ENCODE assay signal across 19 cellular contexts in the genomic region with DNA sequence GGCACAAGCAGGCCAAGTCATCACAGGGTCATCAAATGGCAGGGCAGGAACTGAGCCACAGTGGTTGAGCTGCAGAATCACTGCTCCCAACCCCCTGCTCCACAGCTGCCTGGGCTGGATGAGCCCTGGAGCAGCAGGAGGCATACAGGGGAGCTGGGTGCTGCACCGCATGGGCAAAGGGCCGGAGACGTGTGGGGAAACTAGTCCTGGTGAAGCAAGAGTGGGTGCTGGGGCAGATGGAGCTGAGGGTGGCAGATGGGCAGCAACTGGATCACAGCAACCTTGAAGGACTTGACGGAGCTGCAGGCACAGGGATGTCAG. TPM values are rescaled to one million over a fixed set of nuclear protein-coding genes. Genes with fewer than 3 reads are reported as not detected.
A peak's percentile ranks its signal among the peaks of the same experiment; 100 is the strongest.
DNase-seq lines count a peak whose midpoint lies in the region; ATAC-seq and FAIRE-seq lines count a peak whose summit lies in the region.
"Had no signal": no experiment of that assay in that cellular context is flagged by ENCODE, and none has a peak within 500 bp of the region (broad histone marks: within the 10 kb centered on the region; RNA-seq: fewer than 3 reads in every experiment).

No MANE protein-coding gene starts in this region.

- H3K4me3 Mint-ChIP-seq in T-helper 17 cell: peak overlapping the region; percentile 50
- H3K4me3 Mint-ChIP-seq: CD4-positive, CD25-positive, alpha-beta regulatory T cell had no signal

- FAIRE-seq in islet of Langerhans (lab: Jason Lieb, UNC): peak; percentile 38
- FAIRE-seq: A549, G401.6, GM19239 had no signal

- DNase-seq in NCI-H82 (lab: John Stamatoyannopoulos, UW) (peak; percentile 7), NCI-H82 treated with DMSO at 0.1 percent for 48 hours (lab: John Stamatoyannopoulos, UW; ENCODE audit: unreplicated experiment) (no peak), AG20443 (ENCODE audit: low spot score) (peak; percentile 7), T-helper 17 cell (no peak), DMS53 treated with DMSO at 0.1 percent for 48 hours (lab: John Stamatoyannopoulos, UW; ENCODE audit: unreplicated experiment) (no peak), NCI-H2171 treated with DMSO at 0.1 percent for 48 hours (lab: John Stamatoyannopoulos, UW) (no peak)
- DNase-seq: CD4-positive, CD25-positive, alpha-beta regulatory T cell; DMS79 treated with DMSO at 0.1 percent for 48 hours; GM23248; NCI-H1417; NCI-H1930; NCI-H2171; NCI-H510A treated with DMSO at 0.1 percent for 48 hours; PC-9 had no signal

- H3K27me3 Mint-ChIP-seq in T-helper 17 cell: no peaks in the 10 kb centered on the region

- H3K36me3 Mint-ChIP-seq in T-helper 17 cell (ENCODE audit: low read depth): no peaks in the 10 kb centered on the region
- H3K36me3 Mint-ChIP-seq: CD4-positive, CD25-positive, alpha-beta regulatory T cell had no signal

- no peak overlapping the region for H3K27ac Mint-ChIP-seq in T-helper 17 cell

- no peak for ATAC-seq in T-helper 17 cell
- no peak for ATAC-seq in HG02973 (IDR thresholded peaks at IDR 0.05; ENCODE audit: unreplicated experiment)

- H3K9me3 ChIP-seq in T-helper 17 cell (ENCODE audit: control insufficient read depth, low read length, poor library complexity, severe bottlenecking): no peaks in the 10 kb centered on the region
- H3K9me3 ChIP-seq: A549 had no signal

- H3K4me1 Mint-ChIP-seq in T-helper 17 cell: peaks cover 24% of the 10 kb centered on the region

RNA-seq across cellular contexts. Expression of a gene that starts 16.0 kb away (rescaled TPM):
- total RNA-seq in T-helper 17 cell: 100 to 1,000 TPM; 114 to 120 TPM

Comparison
In these comparisons a context has a peak if more than half of its experiments do, and no peak if none do; other contexts are left out.
1. DNase-seq: peak in NCI-H82 (single experiment) and AG20443 (single experiment); none in NCI-H82 treated with DMSO at 0.1 percent for 48 hours (single experiment), T-helper 17 cell (0 of 3), DMS53 treated with DMSO at 0.1 percent for 48 hours (single experiment) and NCI-H2171 treated with DMSO at 0.1 percent for 48 hours (single experiment).